ENCODE assay signal across 8 cellular contexts in the genomic region with DNA sequence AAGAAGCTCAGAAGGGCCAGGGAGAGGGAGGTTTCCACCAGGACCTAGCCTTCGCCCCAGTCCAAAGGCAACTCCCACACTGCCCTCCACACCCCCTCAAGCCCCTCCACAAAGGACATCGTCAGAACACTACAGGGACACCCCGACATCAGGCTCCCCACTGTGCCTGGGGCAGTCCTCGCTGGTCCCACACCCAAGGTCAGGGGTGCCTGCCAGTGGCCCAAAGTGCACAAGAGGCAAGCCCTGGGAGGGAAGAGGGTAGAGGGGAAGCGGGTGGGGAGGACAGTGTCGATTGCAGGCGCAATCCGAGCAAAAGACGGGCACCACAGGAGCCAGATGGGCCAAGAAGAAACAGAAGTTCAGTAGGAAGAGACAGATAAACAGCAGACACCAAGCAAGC. TPM values are rescaled to one million over a fixed set of nuclear protein-coding genes. Genes with fewer than 3 reads are reported as not detected.
A peak's percentile ranks its signal among the peaks of the same experiment; 100 is the strongest.
DNase-seq lines count a peak whose midpoint lies in the region; ATAC-seq and TF ChIP-seq lines count a peak whose summit lies in the region.

No MANE protein-coding gene starts in this region.

- TF ChIP-seq CTCF in heart right ventricle (IDR thresholded peaks at IDR 0.05) (no peak), colonic mucosa (IDR thresholded peaks at IDR 0.05) (no peak), nephron (IDR thresholded peaks at IDR 0.05; ENCODE audit: unreplicated experiment in 3 of 3) (no peak), upper lobe of right lung (IDR thresholded peaks at IDR 0.05) (no peak)

- no peaks in the 10 kb centered on the region for H3K36me3 Mint-ChIP-seq in nephron (ENCODE audit: low read depth)

- DNase-seq in heart right ventricle (no peak), left cardiac atrium (no peak), colonic mucosa (no peak), upper lobe of right lung (no peak), cortex of kidney (lab: John Stamatoyannopoulos, UW) (no peak), NCI-H187 (lab: John Stamatoyannopoulos, UW) (no peak)

- H3K27ac ChIP-seq in heart right ventricle: peak overlapping the region; percentile 75 to 93 (median 88)
- H3K27ac ChIP-seq in colonic mucosa: peak overlapping the region; percentile 39
- peak overlapping the region; percentile 49 for H3K27ac ChIP-seq in upper lobe of right lung

- peaks cover 0 to 16% (median 0%) of the 10 kb centered on the region in 7 donors for H3K27me3 ChIP-seq in heart right ventricle
- no peaks in the 10 kb centered on the region for H3K27me3 ChIP-seq in colonic mucosa
- peaks cover 10% of the 10 kb centered on the region for H3K27me3 ChIP-seq in upper lobe of right lung

- peaks cover 58% of the 10 kb centered on the region for H3K4me1 Mint-ChIP-seq in nephron

- intact Hi-C loops in heart right ventricle (cut with DNase I): loop anchor here in 1 of 10 donors (5.0 kb wide), 1 partner anchor 76 kb away; the partner anchor contains the start of gene IGSF9B
- intact Hi-C loops in left cardiac atrium (cut with DNase I): no loop called here
- intact Hi-C loops in colonic mucosa (cut with DNase I): loop anchor here (10.0 kb wide), 1 partner anchor 78 kb away; the partner anchor contains the start of gene IGSF9B
- intact Hi-C loops in upper lobe of right lung (cut with DNase I): no loop called here

- H3K4me1 ChIP-seq in heart right ventricle: peaks cover 21 to 58% (median 43%) of the 10 kb centered on the region in 9 donors
- H3K4me1 ChIP-seq in colonic mucosa: peaks cover 3% of the 10 kb centered on the region
- H3K4me1 ChIP-seq in upper lobe of right lung: peaks cover 23% of the 10 kb centered on the region

- no peak for ATAC-seq in heart right ventricle
- ATAC-seq in left cardiac atrium: no peak
- ATAC-seq in upper lobe of right lung: no peak
- no peak for ATAC-seq in GM18520 (IDR thresholded peaks at IDR 0.05; ENCODE audit: unreplicated experiment)

- WGBS in heart right ventricle, 2 donors: 64 to 75% methylated on average over 9 of the region's 9 CpGs

- H3K36me3 ChIP-seq in heart right ventricle (no peaks in the 10 kb centered on the region), colonic mucosa (no peaks in the 10 kb centered on the region), upper lobe of right lung (no peaks in the 10 kb centered on the region)

- H3K4me3 ChIP-seq in heart right ventricle (peak overlapping the region in 6 of 10 donors; percentile 19 to 48 (median 34)), colonic mucosa (no peak overlapping the region), upper lobe of right lung (no peak overlapping the region)

- H3K9ac ChIP-seq in colonic mucosa (ENCODE audit: low read depth in 2 of 2, low read length in 2 of 2): peak overlapping the region; percentile 38 to 50

- H3K27ac Mint-ChIP-seq in nephron: peak overlapping the region; percentile 83 to 94 (median 87)

- H3K27me3 Mint-ChIP-seq in nephron (ENCODE audit: low read depth): peaks cover 34% of the 10 kb centered on the region

- H3K9me3 ChIP-seq in heart right ventricle (no peaks in the 10 kb centered on the region), colonic mucosa (no peaks in the 10 kb centered on the region), upper lobe of right lung (no peaks in the 10 kb centered on the region)

- peak overlapping the region; percentile 57 to 73 (median 69) for H3K4me3 Mint-ChIP-seq in nephron

- no peaks in the 10 kb centered on the region for H3K9me3 Mint-ChIP-seq in nephron

RNA-seq across cellular contexts. Expression of gene JAM3, which starts 35.6 kb away (rescaled TPM):
- 10 to 100 TPM; 20.4 to 55.4 (median 34.9) TPM for total RNA-seq in heart right ventricle
- 10 to 100 TPM; 12.7 to 14.2 TPM for polyA plus RNA-seq in heart right ventricle
- total RNA-seq in left cardiac atrium: 10 to 100 TPM; 28.2 to 31.0 TPM
- total RNA-seq in colonic mucosa: 10 to 100 TPM in 1 of 2 donors, 1 to 10 TPM in 1; 3.5 to 14.5 TPM
- total RNA-seq in upper lobe of right lung: 26.9 TPM

Comparison
In these comparisons a context has a peak if more than half of its experiments do, and no peak if none do; other contexts are left out.
1. H3K4me3 ChIP-seq: peak in heart right ventricle (6 of 10); none in colonic mucosa (single experiment) and upper lobe of right lung (single experiment).
2. Peak in every context shown above with its lines, with median percentiles within 50 percentile points of each other: H3K27ac ChIP-seq.